12 cellular contexts compared by ENCODE assay signal in the genomic region with DNA sequence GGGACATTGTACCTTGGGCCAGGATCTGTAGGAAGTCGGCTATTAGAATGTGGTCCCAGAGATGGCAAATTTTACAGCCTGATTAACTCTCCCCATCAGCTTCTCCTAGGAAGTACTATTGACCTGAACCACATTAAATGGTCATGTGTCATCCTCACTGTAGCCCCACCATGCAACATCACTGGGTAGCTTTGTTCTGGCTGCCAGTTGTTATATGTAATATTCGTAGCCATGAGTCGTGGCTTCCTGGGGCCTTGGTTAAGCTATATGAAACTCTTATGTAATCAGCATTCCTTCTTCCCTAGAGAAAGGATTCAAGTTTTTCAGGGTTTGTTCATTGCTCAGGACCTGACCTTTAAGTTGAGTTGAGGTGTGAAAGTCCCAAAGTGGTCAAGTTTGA.
DNase-seq lines count a peak whose midpoint lies in the region; ATAC-seq, FAIRE-seq and TF ChIP-seq lines count a peak whose summit lies in the region.
"Had no signal": no experiment of that assay in that cellular context is flagged by ENCODE, and none has a peak within 500 bp of the region (broad histone marks: within the 10 kb centered on the region; RNA-seq: fewer than 3 reads in every experiment).

No MANE protein-coding gene starts in this region.

- ATAC-seq in HG03378 (IDR thresholded peaks at IDR 0.05; ENCODE audit: unreplicated experiment) (no peak), GM19397 (IDR thresholded peaks at IDR 0.05; ENCODE audit: unreplicated experiment) (no peak)
- ATAC-seq: CD8-positive, alpha-beta T cell had no signal

- POLR2A ChIA-PET in BJ (lab: Charles Lee), result interaction anchor here (0.6 kb wide), 1 partner anchor 192 kb away, joined by 15 read pairs; no protein-coding TSS in a partner anchor

- CTCF ChIA-PET in BJ (lab: Yijun Ruan, JAX), result interaction anchor here (0.8 to 1.9 kb wide), 7 partner anchors 12 to 226 kb away, joined by 3 to 5 read pairs (median 3); no protein-coding TSS in a partner anchor

- no peak overlapping the region for H3K4me3 ChIP-seq in BJ (ENCODE audit: low read depth, low read length)
- H3K4me3 ChIP-seq in MG63, result no peak overlapping the region
- H3K4me3 ChIP-seq in bronchial epithelial cell (ENCODE audit: low read depth, low read length), result no peak overlapping the region

- no peaks in the 10 kb centered on the region for H3K9me3 Mint-ChIP-seq in nephron
- H3K9me3 Mint-ChIP-seq: CD8-positive, alpha-beta T cell had no signal

- peaks cover 34% of the 10 kb centered on the region for H3K36me3 Mint-ChIP-seq in nephron (ENCODE audit: low read depth)

- peak; percentile 19 for DNase-seq in BJ (ENCODE audit: low read depth)
- peak; percentile 95 for DNase-seq in MG63
- DNase-seq in bronchial epithelial cell (ENCODE audit: low read depth), result peak; percentile 73
- DNase-seq in NCI-H748 treated with DMSO at 0.1 percent for 48 hours (lab: John Stamatoyannopoulos, UW), result no peak
- no peak for DNase-seq in NCI-H2227 (lab: John Stamatoyannopoulos, UW; ENCODE audit: unreplicated experiment)
- DNase-seq: CD8-positive, alpha-beta T cell; NCI-H2029 treated with DMSO at 0.1 percent for 48 hours; SHP77 treated with DMSO at 0.1 percent for 48 hours had no signal

- H3K36me3 ChIP-seq in BJ (ENCODE audit: control insufficient read depth, insufficient read depth, low read length) (no peaks in the 10 kb centered on the region; the same call in 1 of the 2 replicates), MG63 (peaks cover 13% of the 10 kb centered on the region), bronchial epithelial cell (ENCODE audit: control insufficient read depth, insufficient read depth, low read length) (peaks cover 5% of the 10 kb centered on the region)

- no peaks in the 10 kb centered on the region for H3K27me3 Mint-ChIP-seq in nephron (ENCODE audit: low read depth)

- FAIRE-seq in bronchial epithelial cell (lab: Jason Lieb, UNC), result no peak

- peaks cover 78% of the 10 kb centered on the region for H3K4me1 Mint-ChIP-seq in nephron

- H3K4me3 Mint-ChIP-seq in nephron, result peak overlapping the region in 1 of 3 experiments; percentile 11
- H3K4me3 Mint-ChIP-seq: CD8-positive, alpha-beta T cell had no signal

- H3K27ac Mint-ChIP-seq in nephron, result peak overlapping the region; percentile 37 to 99 (median 62)
- H3K27ac Mint-ChIP-seq: CD8-positive, alpha-beta T cell had no signal

- TF ChIP-seq CTCF in BJ (IDR thresholded peaks at IDR 0.05; ENCODE audit: insufficient read depth, low read depth, low read length) (no peak), bronchial epithelial cell (IDR thresholded peaks at IDR 0.05; ENCODE audit: insufficient read depth, low read length, severe bottlenecking) (no peak), nephron (IDR thresholded peaks at IDR 0.05; ENCODE audit: unreplicated experiment in 3 of 3) (no peak)

- H3K9me3 ChIP-seq in MG63, result no peaks in the 10 kb centered on the region
- H3K9me3 ChIP-seq: neutrophil had no signal

- H3K27me3 ChIP-seq in BJ (ENCODE audit: control insufficient read depth, insufficient read depth, low read length) (no peaks in the 10 kb centered on the region), MG63 (no peaks in the 10 kb centered on the region), bronchial epithelial cell (ENCODE audit: control insufficient read depth, insufficient read depth, low read length) (no peaks in the 10 kb centered on the region)
- H3K27me3 ChIP-seq: neutrophil had no signal

Comparison
In these comparisons a context has a peak if more than half of its experiments do, and no peak if none do; other contexts are left out.
1. DNase-seq: peak in BJ (single experiment), MG63 (single experiment) and bronchial epithelial cell (single experiment); none in NCI-H748 treated with DMSO at 0.1 percent for 48 hours (single experiment) and NCI-H2227 (single experiment).